1 cellular context compared by ENCODE assay signal in genomic region chr2:242017086-242017485, GRCh38.
TF ChIP-seq lines count a peak whose summit lies in the region.

No MANE protein-coding gene starts in this region.

TF ChIP-seq in HepG2, 621 proteins besides CTCF, POLR2A, EP300 and RAD21 (continued from another document):
- TF ChIP-seq, protein P1, sequence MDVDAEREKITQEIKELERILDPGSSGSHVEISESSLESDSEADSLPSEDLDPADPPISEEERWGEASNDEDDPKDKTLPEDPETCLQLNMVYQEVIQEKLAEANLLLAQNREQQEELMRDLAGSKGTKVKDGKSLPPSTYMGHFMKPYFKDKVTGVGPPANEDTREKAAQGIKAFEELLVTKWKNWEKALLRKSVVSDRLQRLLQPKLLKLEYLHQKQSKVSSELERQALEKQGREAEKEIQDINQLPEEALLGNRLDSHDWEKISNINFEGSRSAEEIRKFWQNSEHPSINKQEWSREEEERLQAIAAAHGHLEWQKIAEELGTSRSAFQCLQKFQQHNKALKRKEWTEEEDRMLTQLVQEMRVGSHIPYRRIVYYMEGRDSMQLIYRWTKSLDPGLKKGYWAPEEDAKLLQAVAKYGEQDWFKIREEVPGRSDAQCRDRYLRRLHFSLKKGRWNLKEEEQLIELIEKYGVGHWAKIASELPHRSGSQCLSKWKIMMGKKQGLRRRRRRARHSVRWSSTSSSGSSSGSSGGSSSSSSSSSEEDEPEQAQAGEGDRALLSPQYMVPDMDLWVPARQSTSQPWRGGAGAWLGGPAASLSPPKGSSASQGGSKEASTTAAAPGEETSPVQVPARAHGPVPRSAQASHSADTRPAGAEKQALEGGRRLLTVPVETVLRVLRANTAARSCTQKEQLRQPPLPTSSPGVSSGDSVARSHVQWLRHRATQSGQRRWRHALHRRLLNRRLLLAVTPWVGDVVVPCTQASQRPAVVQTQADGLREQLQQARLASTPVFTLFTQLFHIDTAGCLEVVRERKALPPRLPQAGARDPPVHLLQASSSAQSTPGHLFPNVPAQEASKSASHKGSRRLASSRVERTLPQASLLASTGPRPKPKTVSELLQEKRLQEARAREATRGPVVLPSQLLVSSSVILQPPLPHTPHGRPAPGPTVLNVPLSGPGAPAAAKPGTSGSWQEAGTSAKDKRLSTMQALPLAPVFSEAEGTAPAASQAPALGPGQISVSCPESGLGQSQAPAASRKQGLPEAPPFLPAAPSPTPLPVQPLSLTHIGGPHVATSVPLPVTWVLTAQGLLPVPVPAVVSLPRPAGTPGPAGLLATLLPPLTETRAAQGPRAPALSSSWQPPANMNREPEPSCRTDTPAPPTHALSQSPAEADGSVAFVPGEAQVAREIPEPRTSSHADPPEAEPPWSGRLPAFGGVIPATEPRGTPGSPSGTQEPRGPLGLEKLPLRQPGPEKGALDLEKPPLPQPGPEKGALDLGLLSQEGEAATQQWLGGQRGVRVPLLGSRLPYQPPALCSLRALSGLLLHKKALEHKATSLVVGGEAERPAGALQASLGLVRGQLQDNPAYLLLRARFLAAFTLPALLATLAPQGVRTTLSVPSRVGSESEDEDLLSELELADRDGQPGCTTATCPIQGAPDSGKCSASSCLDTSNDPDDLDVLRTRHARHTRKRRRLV (CRISPR knock-in tag; IDR thresholded peaks at IDR 0.05), result no peak
- no peak for TF ChIP-seq ZBTB2 (CRISPR knock-in tag; IDR thresholded peaks at IDR 0.05; ENCODE audit: low read depth)
- TF ChIP-seq SALL2 (CRISPR knock-in tag; IDR thresholded peaks at IDR 0.05), result no peak
- no peak for TF ChIP-seq TSC22D2 (CRISPR knock-in tag; IDR thresholded peaks at IDR 0.05; ENCODE audit: borderline replicate concordance)
- TF ChIP-seq NCOA2 (CRISPR knock-in tag; IDR thresholded peaks at IDR 0.05), result no peak
- TF ChIP-seq SNAI1 (CRISPR knock-in tag; IDR thresholded peaks at IDR 0.05; ENCODE audit: borderline replicate concordance), result no peak
- no peak for TF ChIP-seq ZNF720 (CRISPR knock-in tag; IDR thresholded peaks at IDR 0.05)
- TF ChIP-seq CC2D1A (CRISPR knock-in tag; IDR thresholded peaks at IDR 0.05), result no peak
- TF ChIP-seq ZNF512 (CRISPR knock-in tag; IDR thresholded peaks at IDR 0.05), result no peak
- no peak for TF ChIP-seq NFIC (IDR thresholded peaks at IDR 0.05; ENCODE audit: low read length)
- TF ChIP-seq NFKB2 (CRISPR knock-in tag; IDR thresholded peaks at IDR 0.05; ENCODE audit: borderline replicate concordance), result no peak
- no peak for TF ChIP-seq HCFC1 (IDR thresholded peaks at IDR 0.05; ENCODE audit: low read depth, low read length)
- no peak for TF ChIP-seq SYNCRIP (IDR thresholded peaks at IDR 0.05; ENCODE audit: insufficient read depth, low read depth, low read length)
- TF ChIP-seq ZNF792 (CRISPR knock-in tag; IDR thresholded peaks at IDR 0.05), result no peak
- TF ChIP-seq MYC (CRISPR knock-in tag; IDR thresholded peaks at IDR 0.05; ENCODE audit: borderline replicate concordance), result no peak
- TF ChIP-seq PATZ1 (CRISPR knock-in tag; IDR thresholded peaks at IDR 0.05), result no peak
- TF ChIP-seq ZNF451 (CRISPR knock-in tag; IDR thresholded peaks at IDR 0.05), result no peak
- no peak for TF ChIP-seq TCF7 (IDR thresholded peaks at IDR 0.05; ENCODE audit: low read depth)
TF ChIP-seq in HepG2: peak in this region for 0.
